In the genomic region with DNA sequence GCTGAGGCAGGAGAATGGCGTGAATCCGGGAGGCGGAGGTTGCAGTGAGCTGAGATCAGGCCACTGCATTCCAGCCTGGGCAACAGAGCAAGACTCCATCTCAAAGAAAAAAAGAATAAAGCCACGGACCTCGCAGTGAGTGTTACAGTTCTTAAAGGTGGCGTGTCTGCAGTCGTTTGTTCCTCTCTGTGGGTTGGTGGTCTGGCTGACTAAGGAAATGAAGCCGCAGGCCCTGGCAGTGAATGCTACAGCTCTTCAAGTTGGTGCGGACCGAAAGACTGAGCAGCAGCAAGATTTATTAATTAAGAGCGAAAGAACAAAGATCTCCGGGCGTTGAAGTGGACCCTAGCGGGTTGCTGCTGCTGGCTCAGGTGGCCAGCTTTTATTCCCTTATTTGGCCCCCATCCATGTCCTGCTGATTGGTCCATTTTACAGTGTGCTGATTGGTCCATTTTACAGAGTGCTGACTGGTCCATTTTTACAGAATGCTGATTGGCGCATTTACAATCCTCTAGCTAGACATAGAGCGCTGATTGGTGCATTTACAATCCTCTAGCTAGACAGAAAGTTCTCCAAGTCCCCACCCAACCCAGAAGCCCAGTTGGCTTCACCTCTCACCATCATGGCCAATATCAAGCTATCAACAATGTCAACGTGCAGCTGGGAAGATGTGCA, we compare ENCODE assay signal across 7 cellular contexts. TPM values are rescaled to one million over a fixed set of nuclear protein-coding genes. Genes with fewer than 3 reads are reported as not detected.
DNase-seq lines count a peak whose midpoint lies in the region; ATAC-seq, FAIRE-seq and TF ChIP-seq lines count a peak whose summit lies in the region.
"Not testable (repeated sequence)": the region's sequence is repeated elsewhere in the genome, so short reads cannot be mapped to it uniquely, and the experiment has no call there.

No MANE protein-coding gene starts in this region.

- not testable (repeated sequence) for H3K27me3 Mint-ChIP-seq in activated T-cell treated with anti-CD3 and anti-CD28 coated beads, Interleukin-2, amount 50 U/mL, for 72 hours (ENCODE audit: low read depth); naive thymus-derived CD4-positive, alpha-beta T cell

- not testable (repeated sequence) for BruUV-seq in K562 (replicated peaks; lab: Mats Ljungman, UMichigan)

- H3K79me2 ChIP-seq in DND-41 (ENCODE audit: insufficient read depth, low read length); K562 (ENCODE audit: control insufficient read depth, insufficient read depth, low read length): not testable (repeated sequence)

- intact Hi-C loops in K562 (cut with micrococcal nuclease); naive thymus-derived CD4-positive, alpha-beta T cell (cut with micrococcal nuclease): not testable (repeated sequence)

- not testable (repeated sequence) for H3K36me3 ChIP-seq in DND-41 (ENCODE audit: insufficient read depth, low read length); K562 (ENCODE audit: control insufficient read depth, insufficient read depth, low read length)
- peaks cover 0 to 15% (median 0%) of the 10 kb centered on the region in 3 experiments for H3K36me3 ChIP-seq in naive thymus-derived CD4-positive, alpha-beta T cell (ENCODE audit: control insufficient read depth in 2 of 3, insufficient read depth in 3 of 3, low read length in 3 of 3)

- ATAC-seq in DND-41 (ENCODE audit: insufficient read depth, low read depth) = 0 out of 3 replicates have a peak, but pooled peaks have one; percentile 29
- ATAC-seq in activated T-cell treated with anti-CD3 and anti-CD28 coated beads, Interleukin-2, amount 50 U/mL, for 72 hours (replicated peaks in 1 of 2) = peak; percentile 66 to 80
- not testable (repeated sequence) for ATAC-seq in K562
- ATAC-seq in naive thymus-derived CD4-positive, alpha-beta T cell = peak; percentile 27

- not testable (repeated sequence) for H3K36me3 Mint-ChIP-seq in activated T-cell treated with anti-CD3 and anti-CD28 coated beads, Interleukin-2, amount 50 U/mL, for 72 hours (ENCODE audit: insufficient read depth in 2 of 2)
- H3K36me3 Mint-ChIP-seq in naive thymus-derived CD4-positive, alpha-beta T cell = peaks cover 5 to 38% (median 36%) of the 10 kb centered on the region in 5 donors

- CTCF ChIA-PET in K562 (lab: Yijun Ruan, JAX; ENCODE audit: low intra/inter-chr PET ratio) = not testable (repeated sequence)
- CTCF ChIA-PET in naive thymus-derived CD4-positive, alpha-beta T cell (lab: Charles Lee) = interaction anchor here (0.9 kb wide), 1 partner anchor 19 kb away, joined by 3 read pairs; no protein-coding TSS in a partner anchor

- not testable (repeated sequence) for H3K9ac ChIP-seq in DND-41 (ENCODE audit: low read depth, low read length); K562 (ENCODE audit: insufficient read depth in 1 of 2, low read depth in 2 of 2, low read length in 2 of 2)

- H3K4me1 Mint-ChIP-seq in activated T-cell treated with anti-CD3 and anti-CD28 coated beads, Interleukin-2, amount 50 U/mL, for 72 hours (ENCODE audit: low read depth) = peaks cover 13% of the 10 kb centered on the region
- not testable (repeated sequence) for H3K4me1 Mint-ChIP-seq in naive thymus-derived CD4-positive, alpha-beta T cell

- TF ChIP-seq EP300 in K562 (IDR thresholded peaks at IDR 0.05; ENCODE audit: low read length) = not testable (repeated sequence)

- 97% methylated on average over 10 of the region's 17 CpGs for WGBS in K562 (ENCODE audit: insufficient coverage, low coverage, missing lambda C conversion rate)

- not testable (repeated sequence) for FAIRE-seq in K562 (lab: Jason Lieb, UNC)

- POLR2A ChIA-PET in K562 (lab: Yijun Ruan, JAX) = interaction anchor here (0.5 to 0.6 kb wide), 2 partner anchors 9 to 54 kb away, joined by 3 read pairs; no protein-coding TSS in a partner anchor
- POLR2A ChIA-PET in naive thymus-derived CD4-positive, alpha-beta T cell (lab: Charles Lee) = interaction anchor here (0.6 to 1.2 kb wide), 2 partner anchors 9 to 13 kb away, joined by 3 read pairs; no protein-coding TSS in a partner anchor

- not testable (repeated sequence) for H3K9me3 ChIP-seq in DND-41 (ENCODE audit: insufficient read depth, low read length, severe bottlenecking); K562 (replicated peaks; ENCODE audit: control insufficient read depth, insufficient read depth, low read depth, low read length); naive thymus-derived CD4-positive, alpha-beta T cell (ENCODE audit: control insufficient read depth in 2 of 3, low read length in 3 of 3)

- not testable (repeated sequence) for H4K20me1 ChIP-seq in DND-41 (ENCODE audit: insufficient read depth, low read length); K562 (replicated peaks; ENCODE audit: control insufficient read depth, insufficient read depth, low read length)

- H2AFZ ChIP-seq in DND-41 (ENCODE audit: low read depth, low read length); K562 (ENCODE audit: low read depth, low read length): not testable (repeated sequence)

- not testable (repeated sequence) for DNase-seq in DND-41; K562 (ENCODE audit: extremely low read depth in 1 of 4, low spot score in 3 of 4); naive thymus-derived CD4-positive, alpha-beta T cell
- DNase-seq in MV-4-11 (lab: John Stamatoyannopoulos, UW) = peak; percentile 88
- DNase-seq in activated CD4-positive, alpha-beta T cell treated with anti-CD3 and anti-CD28 coated beads for 48 hours = peak; percentile 22
- peak in 1 of 2 donors; percentile 40 for DNase-seq in activated T-cell treated with anti-CD3 and anti-CD28 coated beads, Interleukin-2, amount 50 U/mL, for 72 hours
- DNase-seq in stimulated activated CD8-positive, alpha-beta memory T cell treated with anti-CD3 and anti-CD28 coated beads, Interleukin-4, amount 100 ng/mL, for 48 hours = peak; percentile 36

- TF ChIP-seq RAD21 in K562 (CRISPR knock-in tag; conservative IDR thresholded peaks at IDR 0.05 in 1 of 2, IDR thresholded peaks at IDR 0.05 in 1 of 2) = not testable (repeated sequence)

- not testable (repeated sequence) for H3K4me3 ChIP-seq in DND-41 (ENCODE audit: low read depth in 1 of 2, low read length in 2 of 2); K562; naive thymus-derived CD4-positive, alpha-beta T cell (ENCODE audit: low read length)

- not testable (repeated sequence) for H3K27ac ChIP-seq in DND-41 (ENCODE audit: low read length); K562 (ENCODE audit: extremely low read depth, low read depth, low read length); naive thymus-derived CD4-positive, alpha-beta T cell (ENCODE audit: low read depth, low read length)

- H3K27ac Mint-ChIP-seq in activated T-cell treated with anti-CD3 and anti-CD28 coated beads, Interleukin-2, amount 50 U/mL, for 72 hours = not testable (repeated sequence)
- peak overlapping the region in 2 of 9 donors; percentile 38 to 48 for H3K27ac Mint-ChIP-seq in naive thymus-derived CD4-positive, alpha-beta T cell

- not testable (repeated sequence) for H3K9me1 ChIP-seq in K562 (ENCODE audit: control insufficient read depth, insufficient read depth, low read length)

- TF ChIP-seq POLR2A in K562 (conservative IDR thresholded peaks at IDR 0.05) = not testable (repeated sequence)

- H3K4me1 ChIP-seq in DND-41 (ENCODE audit: insufficient read depth, low read length); K562 (replicated peaks in 1 of 2; ENCODE audit: control insufficient read depth in 2 of 2, insufficient read depth in 2 of 2, low read length in 2 of 2); naive thymus-derived CD4-positive, alpha-beta T cell (ENCODE audit: control insufficient read depth in 2 of 2, insufficient read depth in 2 of 2, low read length in 2 of 2): not testable (repeated sequence)

- H3K27me3 ChIP-seq in DND-41 (ENCODE audit: insufficient read depth, low read length, poor library complexity); K562 (ENCODE audit: control insufficient read depth in 2 of 2, insufficient read depth in 2 of 2, low read length in 2 of 2); naive thymus-derived CD4-positive, alpha-beta T cell (ENCODE audit: control insufficient read depth in 2 of 2, insufficient read depth in 2 of 2, low read length in 2 of 2): not testable (repeated sequence)

- in situ Hi-C loops in K562 (cut with MboI) = loop anchor here (10.0 kb wide), 1 partner anchor 1078 kb away; no protein-coding TSS in a partner anchor

- not testable (repeated sequence) for H3K9me3 Mint-ChIP-seq in activated T-cell treated with anti-CD3 and anti-CD28 coated beads, Interleukin-2, amount 50 U/mL, for 72 hours; naive thymus-derived CD4-positive, alpha-beta T cell

- not testable (repeated sequence) for TF ChIP-seq CTCF in DND-41 (IDR thresholded peaks at IDR 0.05; ENCODE audit: borderline replicate concordance, extremely low read depth, low read length, poor library complexity, severe bottlenecking); K562 (IDR thresholded peaks at IDR 0.05 in 2 of 3, conservative IDR thresholded peaks at IDR 0.05 in 1 of 3; ENCODE audit: insufficient read depth in 2 of 3, low read depth in 1 of 3, low read length in 3 of 3)

- H3K4me2 ChIP-seq in DND-41 (ENCODE audit: insufficient read depth, low read length); K562 (ENCODE audit: insufficient read depth, low read length): not testable (repeated sequence)

- not testable (repeated sequence) for H3K4me3 Mint-ChIP-seq in activated T-cell treated with anti-CD3 and anti-CD28 coated beads, Interleukin-2, amount 50 U/mL, for 72 hours; naive thymus-derived CD4-positive, alpha-beta T cell

RNA-seq across cellular contexts. Expression of gene SLC25A30, which starts 31.1 kb away (rescaled TPM):
- total RNA-seq in activated T-cell treated with anti-CD3 and anti-CD28 coated beads, Interleukin-2, amount 50 U/mL, for 72 hours = 10 to 100 TPM; 17.9 to 19.8 TPM
- 3.4 and 5.5 TPM in 2 replicates for total RNA-seq in K562 (2011; cell fraction: chromatin; rRNA removed; ENCODE audit: low replicate concordance)
- 2.0 and 3.3 TPM in 2 replicates for total RNA-seq in K562 (2011; cell fraction: nucleolus; rRNA removed)
- 4.3 and 5.3 TPM in 2 replicates for total RNA-seq in K562 (2011; cell fraction: nucleoplasm; rRNA removed)
- total RNA-seq in K562 (2014; rRNA removed) (2.0 and 3.6 TPM in 2 replicates), K562 (2014; rRNA removed; fragmentation: Illumina TruSeq; extraction: Trizol) (6.0 and 7.1 TPM in 2 replicates), K562 (2015; rRNA removed; fragmentation: Illumina TruSeq; extraction: Trizol) (5.2 and 5.6 TPM in 2 replicates), K562 (2021) (6.9 and 9.6 TPM in 2 replicates)
- polyA plus RNA-seq in K562 (2011; rRNA removed) (5.3 and 8.8 TPM in 2 replicates), K562 (2014; fragmentation: Illumina TruSeq; extraction: Trizol) (9.3 and 11.1 TPM in 2 replicates), K562 (2014; fragmentation: Nextera tagmentation; extraction: Ambion mirVana) (1 to 10 TPM; 1.1 to 1.6 TPM), K562 (2014; rRNA removed) (5.8 and 8.9 TPM in 2 replicates)
- polyA plus RNA-seq in K562 (2011; cell fraction: cytosol; rRNA removed) = 2.4 and 7.4 TPM in 2 replicates
- polyA plus RNA-seq in K562 (2011; cell fraction: nucleus; rRNA removed) = 2.3 and 5.0 TPM in 2 replicates
- 4.1 and 5.2 TPM in 2 replicates for polyA plus RNA-seq in K562 (2012)
- 10.0 and 13.9 TPM in 2 replicates for polyA minus RNA-seq in K562 (2011; rRNA and poly(A)+ RNA removed)
- 4.1 and 7.8 TPM in 2 replicates for polyA minus RNA-seq in K562 (2011; cell fraction: cytosol; rRNA and poly(A)+ RNA removed)
- polyA minus RNA-seq in K562 (2011; cell fraction: nucleus; rRNA and poly(A)+ RNA removed) = 0.94 and 4.9 TPM in 2 replicates
- 10 to 100 TPM; 13.3 to 29.4 (median 23.6) TPM for total RNA-seq in naive thymus-derived CD4-positive, alpha-beta T cell
- polyA plus RNA-seq in naive thymus-derived CD4-positive, alpha-beta T cell = 1 to 10 TPM; 1.7 to 2.1 TPM

RNA-seq across cellular contexts. Expression of gene TPT1, which starts 46.0 kb away (rescaled TPM):
- total RNA-seq in activated T-cell treated with anti-CD3 and anti-CD28 coated beads, Interleukin-2, amount 50 U/mL, for 72 hours = 1,000 to 10,000 TPM; 3,358 to 3,644 TPM
- total RNA-seq in K562 (2011; cell fraction: chromatin; rRNA removed; ENCODE audit: low replicate concordance) = 149 and 287 TPM in 2 replicates
- 162 and 165 TPM in 2 replicates for total RNA-seq in K562 (2011; cell fraction: nucleolus; rRNA removed)
- 289 and 732 TPM in 2 replicates for total RNA-seq in K562 (2011; cell fraction: nucleoplasm; rRNA removed)
- 658 and 687 TPM in 2 replicates for total RNA-seq in K562 (2014; rRNA removed)
- total RNA-seq in K562 (2014; rRNA removed; fragmentation: Illumina TruSeq; extraction: Trizol) = 1,890 and 2,065 TPM in 2 replicates
- total RNA-seq in K562 (2015; rRNA removed; fragmentation: Illumina TruSeq; extraction: Trizol) = 1,896 and 1,906 TPM in 2 replicates
- 1,201 and 1,281 TPM in 2 replicates for total RNA-seq in K562 (2021)
- polyA plus RNA-seq in K562 (2011; rRNA removed) = 2,188 and 2,403 TPM in 2 replicates
- polyA plus RNA-seq in K562 (2011; cell fraction: cytosol; rRNA removed) = 605 and 1,162 TPM in 2 replicates
- polyA plus RNA-seq in K562 (2011; cell fraction: nucleus; rRNA removed) = 271 and 513 TPM in 2 replicates
- polyA plus RNA-seq in K562 (2012) = 2,006 and 3,546 TPM in 2 replicates
- polyA plus RNA-seq in K562 (2014; fragmentation: Illumina TruSeq; extraction: Trizol) = 2,213 and 2,508 TPM in 2 replicates
- 100 to 1,000 TPM; 602 to 615 TPM for polyA plus RNA-seq in K562 (2014; fragmentation: Nextera tagmentation; extraction: Ambion mirVana)
- 1,757 and 1,784 TPM in 2 replicates for polyA plus RNA-seq in K562 (2014; rRNA removed)
- polyA minus RNA-seq in K562 (2011; rRNA and poly(A)+ RNA removed) = 1,164 and 1,375 TPM in 2 replicates
- 434 and 456 TPM in 2 replicates for polyA minus RNA-seq in K562 (2011; cell fraction: cytosol; rRNA and poly(A)+ RNA removed)
- 125 and 222 TPM in 2 replicates for polyA minus RNA-seq in K562 (2011; cell fraction: nucleus; rRNA and poly(A)+ RNA removed)
- total RNA-seq in naive thymus-derived CD4-positive, alpha-beta T cell = over 10,000 TPM in 2 of 5 experiments, 1,000 to 10,000 TPM in 3; 4,230 to 13,134 (median 7,796) TPM
- polyA plus RNA-seq in naive thymus-derived CD4-positive, alpha-beta T cell = 1,000 to 10,000 TPM; 3,943 to 4,894 TPM
